ENCODE assay signal across 1 cellular context in the genomic region with DNA sequence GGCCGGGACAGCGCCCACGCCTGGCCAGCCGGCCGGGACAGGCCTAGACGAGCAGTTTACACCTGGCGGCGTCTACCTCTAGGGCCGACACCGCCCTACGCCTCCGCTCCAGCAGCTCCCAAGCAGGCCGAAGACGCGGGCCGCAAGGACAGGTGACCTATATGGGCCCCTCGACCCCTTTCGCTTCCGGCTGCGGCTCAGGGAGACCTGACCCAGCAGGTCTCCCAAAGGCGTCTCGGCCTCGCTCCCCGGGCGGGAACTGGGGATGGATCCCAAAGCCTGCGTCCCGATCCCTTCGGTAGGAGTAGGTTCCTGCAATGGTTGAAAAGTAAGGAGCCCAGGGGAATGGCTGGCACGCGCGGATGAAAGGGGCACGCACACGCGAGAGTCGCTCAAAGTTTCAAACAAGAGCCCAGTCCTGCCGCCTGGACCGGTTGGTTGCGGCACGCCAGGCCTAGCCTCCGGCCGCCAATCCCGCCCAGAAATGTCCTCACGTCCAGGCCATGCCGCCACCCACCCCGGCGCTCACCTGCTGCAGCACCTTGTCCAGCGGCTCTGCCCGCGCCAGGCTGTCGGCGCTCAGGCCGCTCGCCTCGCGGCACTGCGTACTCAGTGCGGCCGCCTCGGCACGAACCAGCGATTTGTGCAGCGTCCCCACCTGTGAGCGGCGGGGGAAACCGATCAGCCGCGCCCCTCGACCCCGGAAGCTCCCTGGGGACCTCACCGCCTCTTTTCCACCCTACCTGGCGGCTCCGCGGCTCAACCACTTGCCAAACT.
TF ChIP-seq lines count a peak whose summit lies in the region.

No MANE protein-coding gene starts in this region.

TF ChIP-seq in HEK293, 187 proteins besides CTCF, POLR2A, EP300 and RAD21 (continued from another document and continues in another):
- TF ChIP-seq ZNF266 (tag by site-specific recombination; IDR thresholded peaks at IDR 0.05; ENCODE audit: low read depth) (no peak), SP7 (tag by site-specific recombination; IDR thresholded peaks at IDR 0.05) (no peak), KLF16 (tag by site-specific recombination; IDR thresholded peaks at IDR 0.05) (peak; percentile 15; the same call in 1 of the 2 replicates), ZNF169 (tag by site-specific recombination; IDR thresholded peaks at IDR 0.05) (no peak), ZNF549 (tag by site-specific recombination; IDR thresholded peaks at IDR 0.05) (no peak), ZNF416 (tag by site-specific recombination; IDR thresholded peaks at IDR 0.05) (no peak), ZNF112 (tag by site-specific recombination; IDR thresholded peaks at IDR 0.05) (no peak), PRDM1 (tag by site-specific recombination; IDR thresholded peaks at IDR 0.05) (no peak), ZNF555 (tag by site-specific recombination; conservative IDR thresholded peaks at IDR 0.05) (no peak), ZBTB20 (tag by site-specific recombination; IDR thresholded peaks at IDR 0.05) (peak; percentile 9), ZNF830 (tag by site-specific recombination; IDR thresholded peaks at IDR 0.05; ENCODE audit: low read depth) (no peak), ZNF311 (tag by site-specific recombination; IDR thresholded peaks at IDR 0.05; ENCODE audit: borderline replicate concordance) (no peak), ZNF701 (tag by site-specific recombination; IDR thresholded peaks at IDR 0.05) (no peak), ZNF510 (tag by site-specific recombination; IDR thresholded peaks at IDR 0.05; ENCODE audit: insufficient replicate concordance) (no peak), ZNF670 (tag by site-specific recombination; IDR thresholded peaks at IDR 0.05; ENCODE audit: low read depth) (no peak), ZNF155 (tag by site-specific recombination; IDR thresholded peaks at IDR 0.05) (no peak), ZNF785 (tag by site-specific recombination; IDR thresholded peaks at IDR 0.05) (no peak), SP3 (tag by site-specific recombination; IDR thresholded peaks at IDR 0.05) (no peak), ZFP69B (tag by site-specific recombination; IDR thresholded peaks at IDR 0.05) (no peak), ZNF211 (tag by site-specific recombination; IDR thresholded peaks at IDR 0.05; ENCODE audit: low read depth) (no peak), ZNF140 (tag by site-specific recombination; IDR thresholded peaks at IDR 0.05) (no peak), ZNF626 (tag by site-specific recombination; IDR thresholded peaks at IDR 0.05) (no peak), ZNF623 (tag by site-specific recombination; IDR thresholded peaks at IDR 0.05) (no peak), ZXDB (tag by site-specific recombination; IDR thresholded peaks at IDR 0.05) (peak; percentile 36), SP2 (tag by site-specific recombination; IDR thresholded peaks at IDR 0.05) (peak; percentile 8; the same call in 1 of the 2 replicates), ZNF433 (tag by site-specific recombination; IDR thresholded peaks at IDR 0.05; ENCODE audit: low read depth) (no peak), ZFP3 (tag by site-specific recombination; IDR thresholded peaks at IDR 0.05; ENCODE audit: low read depth) (no peak), GLI2 (tag by site-specific recombination; IDR thresholded peaks at IDR 0.05; ENCODE audit: borderline replicate concordance, low read depth) (no peak), ZBTB48 (tag by site-specific recombination; IDR thresholded peaks at IDR 0.05) (peak; percentile 69; the same call in 1 of the 2 replicates), ZNF292 (tag by site-specific recombination; IDR thresholded peaks at IDR 0.05; ENCODE audit: borderline replicate concordance, low read depth) (no peak), REPIN1 (tag by site-specific recombination; IDR thresholded peaks at IDR 0.05; ENCODE audit: low read depth) (no peak), ZNF664 (tag by site-specific recombination; IDR thresholded peaks at IDR 0.05) (no peak), KLF7 (tag by site-specific recombination; IDR thresholded peaks at IDR 0.05; ENCODE audit: borderline replicate concordance) (no peak), ZNF658 (tag by site-specific recombination; IDR thresholded peaks at IDR 0.05) (no peak), ZNF239 (tag by site-specific recombination; IDR thresholded peaks at IDR 0.05) (no peak), ZNF184 (tag by site-specific recombination; IDR thresholded peaks at IDR 0.05) (no peak), ZNF610 (tag by site-specific recombination; IDR thresholded peaks at IDR 0.05; ENCODE audit: borderline replicate concordance) (no peak), ZNF114 (tag by site-specific recombination; IDR thresholded peaks at IDR 0.05) (no peak), TCF7L2 (IDR thresholded peaks at IDR 0.05; ENCODE audit: borderline replicate concordance, low read depth, low read length) (no peak), ZNF121 (tag by site-specific recombination; IDR thresholded peaks at IDR 0.05) (no peak), ZNF768 (tag by site-specific recombination; IDR thresholded peaks at IDR 0.05) (no peak), ZNF335 (tag by site-specific recombination; conservative IDR thresholded peaks at IDR 0.05) (peak; percentile 52), ZNF571 (tag by site-specific recombination; IDR thresholded peaks at IDR 0.05) (no peak)
- TF ChIP-seq, protein P1, sequence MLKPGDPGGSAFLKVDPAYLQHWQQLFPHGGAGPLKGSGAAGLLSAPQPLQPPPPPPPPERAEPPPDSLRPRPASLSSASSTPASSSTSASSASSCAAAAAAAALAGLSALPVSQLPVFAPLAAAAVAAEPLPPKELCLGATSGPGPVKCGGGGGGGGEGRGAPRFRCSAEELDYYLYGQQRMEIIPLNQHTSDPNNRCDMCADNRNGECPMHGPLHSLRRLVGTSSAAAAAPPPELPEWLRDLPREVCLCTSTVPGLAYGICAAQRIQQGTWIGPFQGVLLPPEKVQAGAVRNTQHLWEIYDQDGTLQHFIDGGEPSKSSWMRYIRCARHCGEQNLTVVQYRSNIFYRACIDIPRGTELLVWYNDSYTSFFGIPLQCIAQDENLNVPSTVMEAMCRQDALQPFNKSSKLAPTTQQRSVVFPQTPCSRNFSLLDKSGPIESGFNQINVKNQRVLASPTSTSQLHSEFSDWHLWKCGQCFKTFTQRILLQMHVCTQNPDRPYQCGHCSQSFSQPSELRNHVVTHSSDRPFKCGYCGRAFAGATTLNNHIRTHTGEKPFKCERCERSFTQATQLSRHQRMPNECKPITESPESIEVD (tag by site-specific recombination; IDR thresholded peaks at IDR 0.05) = no peak
- TF ChIP-seq, protein P2, sequence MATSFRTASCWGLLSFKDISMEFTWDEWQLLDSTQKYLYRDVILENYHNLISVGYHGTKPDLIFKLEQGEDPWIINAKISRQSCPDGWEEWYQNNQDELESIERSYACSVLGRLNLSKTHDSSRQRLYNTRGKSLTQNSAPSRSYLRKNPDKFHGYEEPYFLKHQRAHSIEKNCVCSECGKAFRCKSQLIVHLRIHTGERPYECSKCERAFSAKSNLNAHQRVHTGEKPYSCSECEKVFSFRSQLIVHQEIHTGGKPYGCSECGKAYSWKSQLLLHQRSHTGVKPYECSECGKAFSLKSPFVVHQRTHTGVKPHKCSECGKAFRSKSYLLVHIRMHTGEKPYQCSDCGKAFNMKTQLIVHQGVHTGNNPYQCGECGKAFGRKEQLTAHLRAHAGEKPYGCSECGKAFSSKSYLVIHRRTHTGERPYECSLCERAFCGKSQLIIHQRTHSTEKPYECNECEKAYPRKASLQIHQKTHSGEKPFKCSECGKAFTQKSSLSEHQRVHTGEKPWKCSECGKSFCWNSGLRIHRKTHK (tag by site-specific recombination; IDR thresholded peaks at IDR 0.05) = no peak
- TF ChIP-seq, protein P3, sequence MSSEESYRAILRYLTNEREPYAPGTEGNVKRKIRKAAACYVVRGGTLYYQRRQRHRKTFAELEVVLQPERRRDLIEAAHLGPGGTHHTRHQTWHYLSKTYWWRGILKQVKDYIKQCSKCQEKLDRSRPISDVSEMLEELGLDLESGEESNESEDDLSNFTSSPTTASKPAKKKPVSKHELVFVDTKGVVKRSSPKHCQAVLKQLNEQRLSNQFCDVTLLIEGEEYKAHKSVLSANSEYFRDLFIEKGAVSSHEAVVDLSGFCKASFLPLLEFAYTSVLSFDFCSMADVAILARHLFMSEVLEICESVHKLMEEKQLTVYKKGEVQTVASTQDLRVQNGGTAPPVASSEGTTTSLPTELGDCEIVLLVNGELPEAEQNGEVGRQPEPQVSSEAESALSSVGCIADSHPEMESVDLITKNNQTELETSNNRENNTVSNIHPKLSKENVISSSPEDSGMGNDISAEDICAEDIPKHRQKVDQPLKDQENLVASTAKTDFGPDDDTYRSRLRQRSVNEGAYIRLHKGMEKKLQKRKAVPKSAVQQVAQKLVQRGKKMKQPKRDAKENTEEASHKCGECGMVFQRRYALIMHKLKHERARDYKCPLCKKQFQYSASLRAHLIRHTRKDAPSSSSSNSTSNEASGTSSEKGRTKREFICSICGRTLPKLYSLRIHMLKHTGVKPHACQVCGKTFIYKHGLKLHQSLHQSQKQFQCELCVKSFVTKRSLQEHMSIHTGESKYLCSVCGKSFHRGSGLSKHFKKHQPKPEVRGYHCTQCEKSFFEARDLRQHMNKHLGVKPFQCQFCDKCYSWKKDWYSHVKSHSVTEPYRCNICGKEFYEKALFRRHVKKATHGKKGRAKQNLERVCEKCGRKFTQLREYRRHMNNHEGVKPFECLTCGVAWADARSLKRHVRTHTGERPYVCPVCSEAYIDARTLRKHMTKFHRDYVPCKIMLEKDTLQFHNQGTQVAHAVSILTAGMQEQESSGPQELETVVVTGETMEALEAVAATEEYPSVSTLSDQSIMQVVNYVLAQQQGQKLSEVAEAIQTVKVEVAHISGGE (tag by site-specific recombination; conservative IDR thresholded peaks at IDR 0.05; ENCODE audit: low read depth) = peak; percentile 38; the same call in 1 of the 2 replicates
- TF ChIP-seq, protein P4, sequence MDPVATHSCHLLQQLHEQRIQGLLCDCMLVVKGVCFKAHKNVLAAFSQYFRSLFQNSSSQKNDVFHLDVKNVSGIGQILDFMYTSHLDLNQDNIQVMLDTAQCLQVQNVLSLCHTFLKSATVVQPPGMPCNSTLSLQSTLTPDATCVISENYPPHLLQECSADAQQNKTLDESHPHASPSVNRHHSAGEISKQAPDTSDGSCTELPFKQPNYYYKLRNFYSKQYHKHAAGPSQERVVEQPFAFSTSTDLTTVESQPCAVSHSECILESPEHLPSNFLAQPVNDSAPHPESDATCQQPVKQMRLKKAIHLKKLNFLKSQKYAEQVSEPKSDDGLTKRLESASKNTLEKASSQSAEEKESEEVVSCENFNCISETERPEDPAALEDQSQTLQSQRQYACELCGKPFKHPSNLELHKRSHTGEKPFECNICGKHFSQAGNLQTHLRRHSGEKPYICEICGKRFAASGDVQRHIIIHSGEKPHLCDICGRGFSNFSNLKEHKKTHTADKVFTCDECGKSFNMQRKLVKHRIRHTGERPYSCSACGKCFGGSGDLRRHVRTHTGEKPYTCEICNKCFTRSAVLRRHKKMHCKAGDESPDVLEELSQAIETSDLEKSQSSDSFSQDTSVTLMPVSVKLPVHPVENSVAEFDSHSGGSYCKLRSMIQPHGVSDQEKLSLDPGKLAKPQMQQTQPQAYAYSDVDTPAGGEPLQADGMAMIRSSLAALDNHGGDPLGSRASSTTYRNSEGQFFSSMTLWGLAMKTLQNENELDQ (tag by site-specific recombination; IDR thresholded peaks at IDR 0.05; ENCODE audit: low read depth) = no peak
- TF ChIP-seq, protein P5, sequence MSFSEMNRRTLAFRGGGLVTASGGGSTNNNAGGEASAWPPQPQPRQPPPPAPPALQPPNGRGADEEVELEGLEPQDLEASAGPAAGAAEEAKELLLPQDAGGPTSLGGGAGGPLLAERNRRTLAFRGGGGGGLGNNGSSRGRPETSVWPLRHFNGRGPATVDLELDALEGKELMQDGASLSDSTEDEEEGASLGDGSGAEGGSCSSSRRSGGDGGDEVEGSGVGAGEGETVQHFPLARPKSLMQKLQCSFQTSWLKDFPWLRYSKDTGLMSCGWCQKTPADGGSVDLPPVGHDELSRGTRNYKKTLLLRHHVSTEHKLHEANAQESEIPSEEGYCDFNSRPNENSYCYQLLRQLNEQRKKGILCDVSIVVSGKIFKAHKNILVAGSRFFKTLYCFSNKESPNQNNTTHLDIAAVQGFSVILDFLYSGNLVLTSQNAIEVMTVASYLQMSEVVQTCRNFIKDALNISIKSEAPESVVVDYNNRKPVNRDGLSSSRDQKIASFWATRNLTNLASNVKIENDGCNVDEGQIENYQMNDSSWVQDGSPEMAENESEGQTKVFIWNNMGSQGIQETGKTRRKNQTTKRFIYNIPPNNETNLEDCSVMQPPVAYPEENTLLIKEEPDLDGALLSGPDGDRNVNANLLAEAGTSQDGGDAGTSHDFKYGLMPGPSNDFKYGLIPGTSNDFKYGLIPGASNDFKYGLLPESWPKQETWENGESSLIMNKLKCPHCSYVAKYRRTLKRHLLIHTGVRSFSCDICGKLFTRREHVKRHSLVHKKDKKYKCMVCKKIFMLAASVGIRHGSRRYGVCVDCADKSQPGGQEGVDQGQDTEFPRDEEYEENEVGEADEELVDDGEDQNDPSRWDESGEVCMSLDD (tag by site-specific recombination; IDR thresholded peaks at IDR 0.05) = no peak
- TF ChIP-seq, protein P6, sequence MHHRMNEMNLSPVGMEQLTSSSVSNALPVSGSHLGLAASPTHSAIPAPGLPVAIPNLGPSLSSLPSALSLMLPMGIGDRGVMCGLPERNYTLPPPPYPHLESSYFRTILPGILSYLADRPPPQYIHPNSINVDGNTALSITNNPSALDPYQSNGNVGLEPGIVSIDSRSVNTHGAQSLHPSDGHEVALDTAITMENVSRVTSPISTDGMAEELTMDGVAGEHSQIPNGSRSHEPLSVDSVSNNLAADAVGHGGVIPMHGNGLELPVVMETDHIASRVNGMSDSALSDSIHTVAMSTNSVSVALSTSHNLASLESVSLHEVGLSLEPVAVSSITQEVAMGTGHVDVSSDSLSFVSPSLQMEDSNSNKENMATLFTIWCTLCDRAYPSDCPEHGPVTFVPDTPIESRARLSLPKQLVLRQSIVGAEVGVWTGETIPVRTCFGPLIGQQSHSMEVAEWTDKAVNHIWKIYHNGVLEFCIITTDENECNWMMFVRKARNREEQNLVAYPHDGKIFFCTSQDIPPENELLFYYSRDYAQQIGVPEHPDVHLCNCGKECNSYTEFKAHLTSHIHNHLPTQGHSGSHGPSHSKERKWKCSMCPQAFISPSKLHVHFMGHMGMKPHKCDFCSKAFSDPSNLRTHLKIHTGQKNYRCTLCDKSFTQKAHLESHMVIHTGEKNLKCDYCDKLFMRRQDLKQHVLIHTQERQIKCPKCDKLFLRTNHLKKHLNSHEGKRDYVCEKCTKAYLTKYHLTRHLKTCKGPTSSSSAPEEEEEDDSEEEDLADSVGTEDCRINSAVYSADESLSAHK (tag by site-specific recombination; IDR thresholded peaks at IDR 0.05) = no peak
